In the genomic region with DNA sequence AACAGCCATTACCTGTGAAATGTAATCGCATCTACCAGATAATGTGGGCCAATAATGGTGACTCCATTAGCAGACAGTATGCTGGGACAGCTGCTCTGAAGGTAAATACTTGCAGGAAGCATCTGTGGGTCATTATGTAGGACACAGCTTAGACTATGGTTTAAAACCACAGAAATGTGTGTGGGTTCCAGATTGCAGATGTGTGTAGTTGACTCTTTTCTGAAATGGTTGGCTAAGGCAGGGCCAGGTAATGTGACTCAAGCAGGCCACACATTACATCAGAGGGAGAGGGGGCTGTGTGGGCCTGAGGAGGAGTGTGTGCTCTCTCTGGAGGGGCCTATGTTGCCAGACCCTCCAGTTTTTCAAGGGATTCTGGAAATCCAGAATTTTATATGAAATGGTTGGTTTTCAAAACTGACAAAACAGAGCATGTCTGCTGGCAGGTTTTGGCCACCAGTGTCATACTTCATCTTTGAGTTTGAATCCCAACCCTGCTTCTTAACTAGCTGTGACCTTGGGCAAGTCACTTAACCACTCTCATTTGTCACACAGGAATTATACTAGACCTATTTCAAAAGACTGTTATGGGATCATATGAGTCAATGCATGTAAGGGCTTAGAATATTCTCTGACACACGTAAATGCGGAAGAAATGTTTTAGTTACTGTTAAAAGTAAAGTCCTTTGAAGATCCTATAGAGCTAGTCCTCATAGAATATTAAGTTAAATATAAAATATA, we compare ENCODE assay signal across 13 cellular contexts.
A peak's percentile ranks its signal among the peaks of the same experiment; 100 is the strongest.
DNase-seq lines count a peak whose midpoint lies in the region; ATAC-seq, FAIRE-seq and TF ChIP-seq lines count a peak whose summit lies in the region.
"Had no signal": no experiment of that assay in that cellular context is flagged by ENCODE, and none has a peak within 500 bp of the region (broad histone marks: within the 10 kb centered on the region; RNA-seq: fewer than 3 reads in every experiment).

No MANE protein-coding gene starts in this region.

- H3K4ac ChIP-seq in mesenchymal stem cell (ENCODE audit: low read depth in 1 of 2, low read length in 2 of 2): no peak overlapping the region

- H3K27ac ChIP-seq in mesenchymal stem cell (ENCODE audit: low read length, poor library complexity, severe bottlenecking) (no peak overlapping the region), kidney (ENCODE audit: low read depth in 2 of 2, low read length in 2 of 2) (no peak overlapping the region)
- H3K27ac ChIP-seq: A549 had no signal

- DNase-seq in NCI-H1092 treated with DMSO at 0.1 percent for 48 hours (lab: John Stamatoyannopoulos, UW): peak; percentile 19
- DNase-seq in NCI-H1092 (lab: John Stamatoyannopoulos, UW): no peak
- DNase-seq in mesenchymal stem cell: peak; percentile 63
- DNase-seq in kidney: no peak
- no peak for DNase-seq in NCI-H2196 (lab: John Stamatoyannopoulos, UW; ENCODE audit: unreplicated experiment)
- DNase-seq: activated naive CD4-positive, alpha-beta T cell treated with anti-CD3 and anti-CD28 coated beads, Interleukin-2, amount 10 ng/mL, durations not matched to agents 7 days and 5 days; H7; left ventricle myocardium superior had no signal

- 98% methylated on average over 1 of the region's 3 CpGs for WGBS in mesenchymal stem cell

- H3K4me1 ChIP-seq in mesenchymal stem cell (ENCODE audit: control insufficient read depth, insufficient read depth, low read depth, low read length): peaks cover 7% of the 10 kb centered on the region
- H3K4me1 ChIP-seq in kidney (ENCODE audit: control insufficient read depth in 1 of 2, insufficient read depth in 1 of 2, low read depth in 1 of 2, low read length in 2 of 2): no peaks in the 10 kb centered on the region
- H3K4me1 ChIP-seq: A549 had no signal

- no peak overlapping the region for H2BK5ac ChIP-seq in mesenchymal stem cell (ENCODE audit: low read depth, low read length, poor library complexity, severe bottlenecking)

- no peak for TF ChIP-seq CTCF in kidney (IDR thresholded peaks at IDR 0.05; ENCODE audit: borderline replicate concordance, extremely low read depth, insufficient read depth)

- FAIRE-seq in kidney (lab: Jason Lieb, UNC): no peak
- FAIRE-seq: A549 had no signal

- H3K9ac ChIP-seq in mesenchymal stem cell (ENCODE audit: low read length) (no peak overlapping the region), kidney (ENCODE audit: low read length in 2 of 2) (no peak overlapping the region)

- H2BK15ac ChIP-seq in mesenchymal stem cell (ENCODE audit: low read depth, poor library complexity, severe bottlenecking): no peak overlapping the region

- H3K14ac ChIP-seq in mesenchymal stem cell (ENCODE audit: low read length in 2 of 2): no peak overlapping the region

- no peak overlapping the region for H4K91ac ChIP-seq in mesenchymal stem cell (ENCODE audit: low read length)

- H2AK5ac ChIP-seq in mesenchymal stem cell (ENCODE audit: low read length, severe bottlenecking): no peak overlapping the region

- peaks cover 2 to 22% of the 10 kb centered on the region in 2 experiments for H3K36me3 ChIP-seq in mesenchymal stem cell (ENCODE audit: control insufficient read depth in 1 of 2, insufficient read depth in 2 of 2, low read depth in 1 of 2, low read length in 2 of 2)
- H3K36me3 ChIP-seq in kidney (ENCODE audit: control insufficient read depth in 1 of 2, insufficient read depth in 2 of 2, low read length in 2 of 2): peaks cover 4 to 5% of the 10 kb centered on the region in 2 donors

- no peak overlapping the region for H3K18ac ChIP-seq in mesenchymal stem cell (ENCODE audit: low read depth in 1 of 2, low read length in 2 of 2)

- H3K9me3 ChIP-seq in mesenchymal stem cell (ENCODE audit: control insufficient read depth, low read length) (no peaks in the 10 kb centered on the region), kidney (ENCODE audit: control insufficient read depth in 1 of 2, low read length in 2 of 2) (no peaks in the 10 kb centered on the region)
- H3K9me3 ChIP-seq: A549 had no signal

- H3K4me3 ChIP-seq in mesenchymal stem cell (ENCODE audit: insufficient read depth in 1 of 2, low read depth in 1 of 2, low read length in 2 of 2) (no peak overlapping the region), kidney (ENCODE audit: low read length in 2 of 2) (no peak overlapping the region)
- H3K4me3 ChIP-seq: A549 had no signal

- H3K79me1 ChIP-seq in mesenchymal stem cell (replicated peaks; ENCODE audit: low read length, poor library complexity, severe bottlenecking): peaks cover 2% of the 10 kb centered on the region

- no peak overlapping the region for H3K4me2 ChIP-seq in mesenchymal stem cell (ENCODE audit: low read length, poor library complexity, severe bottlenecking)
- H3K4me2 ChIP-seq: A549 had no signal

- H2AFZ ChIP-seq in mesenchymal stem cell (ENCODE audit: low read depth, low read length): no peak overlapping the region

- no peaks in the 10 kb centered on the region for H3K27me3 ChIP-seq in mesenchymal stem cell (ENCODE audit: control insufficient read depth in 1 of 2, insufficient read depth in 1 of 2, low read length in 2 of 2)

- ATAC-seq in HG02938 (IDR thresholded peaks at IDR 0.05; ENCODE audit: unreplicated experiment) (peak; percentile 82), SK-N-SH treated with all-trans-retinoic acid at 6 μM for 48 hours (peak; percentile 41; the same call in 2 of the 3 replicates), GM19328 (IDR thresholded peaks at IDR 0.05; ENCODE audit: unreplicated experiment) (no peak)
- ATAC-seq: A549, left ventricle myocardium superior, Panc1 had no signal

- no peak overlapping the region for H2BK12ac ChIP-seq in mesenchymal stem cell (ENCODE audit: low read length in 2 of 2)

- no peak overlapping the region for H2BK120ac ChIP-seq in mesenchymal stem cell (ENCODE audit: low read depth, low read length)

- no peak overlapping the region for H3K23ac ChIP-seq in mesenchymal stem cell (ENCODE audit: low read length in 2 of 2)

- no peak overlapping the region for H4K8ac ChIP-seq in mesenchymal stem cell (ENCODE audit: low read length)

- intact Hi-C loops in kidney (cut with DNase I): no loop called here

TF ChIP-seq in SK-N-SH treated with all-trans-retinoic acid at 6 μM for 48 hours, 23 proteins besides CTCF, POLR2A, EP300 and RAD21:
- no peak for TF ChIP-seq CSRNP3 (CRISPR knock-in tag; IDR thresholded peaks at IDR 0.05)
- no peak for TF ChIP-seq ZC3H10 (CRISPR knock-in tag; IDR thresholded peaks at IDR 0.05)
- no peak for TF ChIP-seq TCF4 (CRISPR knock-in tag; IDR thresholded peaks at IDR 0.05; ENCODE audit: borderline replicate concordance)
- TF ChIP-seq BACH2 (CRISPR knock-in tag; IDR thresholded peaks at IDR 0.05; ENCODE audit: borderline replicate concordance): no peak
- no peak for TF ChIP-seq RARB (CRISPR knock-in tag; IDR thresholded peaks at IDR 0.05)
- no peak for TF ChIP-seq GLIS3 (CRISPR knock-in tag; IDR thresholded peaks at IDR 0.05)
- no peak for TF ChIP-seq SNAI2 (CRISPR knock-in tag; IDR thresholded peaks at IDR 0.05)
- no peak for TF ChIP-seq ZNF70 (CRISPR knock-in tag; IDR thresholded peaks at IDR 0.05)
- no peak for TF ChIP-seq CSDC2 (CRISPR knock-in tag; IDR thresholded peaks at IDR 0.05)

Comparison
In these comparisons a context has a peak if more than half of its experiments do, and no peak if none do; other contexts are left out.
1. DNase-seq: peak in NCI-H1092 treated with DMSO at 0.1 percent for 48 hours (single experiment) and mesenchymal stem cell (single experiment); none in NCI-H1092 (single experiment), kidney (single experiment) and NCI-H2196 (single experiment).